9 cellular contexts compared by ENCODE assay signal in genomic region chr5:68884893-68885292, GRCh38.
DNase-seq lines count a peak whose midpoint lies in the region; FAIRE-seq and TF ChIP-seq lines count a peak whose summit lies in the region.
"Had no signal": no experiment of that assay in that cellular context is flagged by ENCODE, and none has a peak within 500 bp of the region (broad histone marks: within the 10 kb centered on the region; RNA-seq: fewer than 3 reads in every experiment).

No MANE protein-coding gene starts in this region.

- no peak overlapping the region for H3K4me2 ChIP-seq in Karpas-422 (ENCODE audit: low read depth, low read length, poor library complexity, severe bottlenecking)

- no peak overlapping the region for H2AFZ ChIP-seq in Karpas-422 (ENCODE audit: low read length)

- H3K4me3 Mint-ChIP-seq in brain: no peak overlapping the region

- H3K9me3 ChIP-seq in Karpas-422 (ENCODE audit: low read length): no peaks in the 10 kb centered on the region

- 0 out of 2 replicates have a peak, but pooled peaks cover 2% of the 10 kb centered on the region for H3K27me3 ChIP-seq in Karpas-422 (ENCODE audit: low read length)

- peaks cover 0 to 3% (median 0%) of the 10 kb centered on the region in 5 experiments for H3K9me3 Mint-ChIP-seq in brain

- DNase-seq in EL (peak; percentile 10), Karpas-422 (peak; percentile 69), myocyte (ENCODE audit: low read depth) (peak; percentile 12), H4 (ENCODE audit: low spot score) (no peak), GM12892 (ENCODE audit: insufficient read length) (no peak)
- DNase-seq in activated CD4-positive, alpha-beta T cell treated with anti-CD3 and anti-CD28 coated beads, Interleukin-2, amount 50 U/mL, for 4 hours: no peak
- DNase-seq in activated T-cell treated with anti-CD3 and anti-CD28 coated beads, Interleukin-2, amount 50 U/mL, for 48 hours: no peak

- peak; percentile 44 to 51 for TF ChIP-seq CTCF in brain (conservative IDR thresholded peaks at IDR 0.05)

- no peak overlapping the region for H3K4me3 ChIP-seq in Karpas-422 (ENCODE audit: low read length)
- H3K4me3 ChIP-seq: lung had no signal

- H3K9ac ChIP-seq in Karpas-422 (ENCODE audit: low read length): no peak overlapping the region

- H3K27ac ChIP-seq in Karpas-422 (ENCODE audit: low read length): no peak overlapping the region

- TF ChIP-seq POLR2A in GM12892 (IDR thresholded peaks at IDR 0.05; ENCODE audit: low read depth, low read length): no peak

- H3K36me3 ChIP-seq in Karpas-422 (ENCODE audit: insufficient read depth, low read length): no peaks in the 10 kb centered on the region

- H3K27me3 Mint-ChIP-seq in brain: no peaks in the 10 kb centered on the region

- no peaks in the 10 kb centered on the region for H4K20me1 ChIP-seq in Karpas-422 (ENCODE audit: insufficient read depth, low read depth, low read length)

- no peaks in the 10 kb centered on the region for H3K79me2 ChIP-seq in Karpas-422 (ENCODE audit: low read length)

- no peaks in the 10 kb centered on the region for H3K9me2 ChIP-seq in Karpas-422 (replicated peaks; ENCODE audit: insufficient read depth, low read length)

- H3K27ac Mint-ChIP-seq in brain: no peak overlapping the region

- no peak for FAIRE-seq in GM12892 (lab: Jason Lieb, UNC)

- no peaks in the 10 kb centered on the region for H3K4me1 ChIP-seq in Karpas-422 (ENCODE audit: low read length)

- H3K36me3 Mint-ChIP-seq in brain: no peaks in the 10 kb centered on the region

- H3K4me1 Mint-ChIP-seq in brain: peaks cover 7% of the 10 kb centered on the region

Comparison
In these comparisons a context has a peak if more than half of its experiments do, and no peak if none do; other contexts are left out.
1. DNase-seq: peak in EL (single experiment), Karpas-422 (single experiment) and myocyte (single experiment); none in H4 (single experiment), activated CD4-positive, alpha-beta T cell treated with anti-CD3 and anti-CD28 coated beads, Interleukin-2, amount 50 U/mL, for 4 hours (0 of 2), activated T-cell treated with anti-CD3 and anti-CD28 coated beads, Interleukin-2, amount 50 U/mL, for 48 hours (0 of 2) and GM12892 (single experiment).